In genomic region chr2:174794851-174795374, GRCh38 we compare ENCODE assay signal across 19 cellular contexts. TPM values are rescaled to one million over a fixed set of nuclear protein-coding genes. Genes with fewer than 3 reads are reported as not detected.
DNase-seq lines count a peak whose midpoint lies in the region; ATAC-seq, FAIRE-seq and TF ChIP-seq lines count a peak whose summit lies in the region.
"Had no signal": no experiment of that assay in that cellular context is flagged by ENCODE, and none has a peak within 500 bp of the region (broad histone marks: within the 10 kb centered on the region; RNA-seq: fewer than 3 reads in every experiment).

No MANE protein-coding gene starts in this region.

- FAIRE-seq in H54 (lab: Jason Lieb, UNC), result no peak
- FAIRE-seq: GM18507 had no signal

- no peaks in the 10 kb centered on the region for H3K36me3 Mint-ChIP-seq in activated T-cell treated with anti-CD3 and anti-CD28 coated beads, Interleukin-2, amount 50 U/mL, for 4 hours (ENCODE audit: insufficient read depth)
- H3K36me3 Mint-ChIP-seq: T-cell had no signal

- no peak for DNase-seq in activated T-cell treated with anti-CD3 and anti-CD28 coated beads, Interleukin-2, amount 50 U/mL, for 4 hours
- DNase-seq in activated T-cell treated with anti-CD3 and anti-CD28 coated beads for 4 hours (no peak), HT1080 (ENCODE audit: low read depth) (peak; percentile 31), choroid plexus epithelial cell (ENCODE audit: low read depth) (peak; percentile 40), H54 (ENCODE audit: insufficient read length, low spot score) (no peak), left lobe of liver (ENCODE audit: low spot score) (no peak)
- DNase-seq: activated naive CD4-positive, alpha-beta T cell; GOT3; KBM-7; left lung; mucosa of descending colon; NCI-H2029 treated with DMSO at 0.1 percent for 48 hours; NCI-H524 treated with DMSO at 0.1 percent for 48 hours; T-cell; uterus had no signal

- no peaks in the 10 kb centered on the region for H3K27me3 ChIP-seq in skeletal muscle satellite cell (ENCODE audit: control insufficient read depth, insufficient read depth, low read length)
- H3K27me3 ChIP-seq: gastroesophageal sphincter, left lung, uterus had no signal

- peak overlapping the region; percentile 43 for H3K4me2 ChIP-seq in skeletal muscle satellite cell (ENCODE audit: low read length)

- peaks cover 6% of the 10 kb centered on the region for H3K36me3 ChIP-seq in skeletal muscle satellite cell (ENCODE audit: insufficient read depth, low read length)
- H3K36me3 ChIP-seq: left lung, uterus had no signal

- no peak for TF ChIP-seq CTCF in choroid plexus epithelial cell (conservative IDR thresholded peaks at IDR 0.05; ENCODE audit: low read depth, low read length)

- H3K9me3 Mint-ChIP-seq in activated T-cell treated with anti-CD3 and anti-CD28 coated beads, Interleukin-2, amount 50 U/mL, for 4 hours, result no peaks in the 10 kb centered on the region
- H3K9me3 Mint-ChIP-seq: T-cell had no signal

- peak overlapping the region; percentile 9 for H3K9ac ChIP-seq in skeletal muscle satellite cell (ENCODE audit: low read depth, low read length)

- H3K4me3 ChIP-seq in choroid plexus epithelial cell (ENCODE audit: low read depth, low read length) (no peak overlapping the region), skeletal muscle satellite cell (ENCODE audit: low read length) (no peak overlapping the region)
- H3K4me3 ChIP-seq: gastroesophageal sphincter, left lung, mucosa of descending colon, uterus had no signal

- peaks cover 27% of the 10 kb centered on the region for H3K4me1 ChIP-seq in skeletal muscle satellite cell (ENCODE audit: control insufficient read depth, insufficient read depth, low read length)
- H3K4me1 ChIP-seq: gastroesophageal sphincter, left lung, uterus had no signal

- no peaks in the 10 kb centered on the region for H3K9me3 ChIP-seq in skeletal muscle satellite cell (replicated peaks; ENCODE audit: low read length)
- H3K9me3 ChIP-seq: gastroesophageal sphincter, left lung, mucosa of descending colon, uterus had no signal

- peaks cover 10% of the 10 kb centered on the region for H3K4me1 Mint-ChIP-seq in activated T-cell treated with anti-CD3 and anti-CD28 coated beads, Interleukin-2, amount 50 U/mL, for 4 hours (ENCODE audit: low read depth)

- ATAC-seq in activated T-cell treated with anti-CD3 and anti-CD28 coated beads, Interleukin-2, amount 50 U/mL, for 4 hours, result peak; percentile 52 to 74
- ATAC-seq in GM21786 (IDR thresholded peaks at IDR 0.05; ENCODE audit: unreplicated experiment), result no peak
- ATAC-seq in left lobe of liver, result no peak
- ATAC-seq: gastroesophageal sphincter, left lung, mucosa of descending colon, T-cell had no signal

- TF ChIP-seq POLR2A in H54 (IDR thresholded peaks at IDR 0.05; ENCODE audit: low read depth, low read length), result no peak

- peaks cover 2% of the 10 kb centered on the region for H3K27me3 Mint-ChIP-seq in activated T-cell treated with anti-CD3 and anti-CD28 coated beads, Interleukin-2, amount 50 U/mL, for 4 hours (ENCODE audit: low read depth)
- H3K27me3 Mint-ChIP-seq: T-cell had no signal

- no peak overlapping the region for H3K4me3 Mint-ChIP-seq in activated T-cell treated with anti-CD3 and anti-CD28 coated beads, Interleukin-2, amount 50 U/mL, for 4 hours
- H3K4me3 Mint-ChIP-seq: T-cell had no signal

RNA-seq across cellular contexts. Expression of gene CHRNA1, which starts 30.6 kb away (rescaled TPM):
- total RNA-seq in activated T-cell treated with anti-CD3 and anti-CD28 coated beads, Interleukin-2, amount 50 U/mL, for 4 hours, result not detected
- 0.10 and 0.66 TPM in 2 replicates for total RNA-seq in HT1080 (2014; rRNA removed; shearing (Covaris generic))
- polyA plus RNA-seq in HT1080 (2015; cell fraction: cytosol; rRNA removed), result not detected in 2 replicates
- not detected in 2 replicates for polyA plus RNA-seq in HT1080 (2015; cell fraction: nucleus; rRNA removed)
- total RNA-seq in skeletal muscle satellite cell (2012; rRNA removed), result 3.5 and 30.6 TPM in 2 replicates
- not detected for total RNA-seq in left lobe of liver
- total RNA-seq: gastroesophageal sphincter, left lung, uterus had no signal

Comparison
In these comparisons a context has a peak if more than half of its experiments do, and no peak if none do; other contexts are left out.
1. ATAC-seq: peak in activated T-cell treated with anti-CD3 and anti-CD28 coated beads, Interleukin-2, amount 50 U/mL, for 4 hours (2 of 2); none in GM21786 (single experiment) and left lobe of liver (single experiment).
2. DNase-seq: peak in HT1080 (single experiment) and choroid plexus epithelial cell (single experiment); none in activated T-cell treated with anti-CD3 and anti-CD28 coated beads, Interleukin-2, amount 50 U/mL, for 4 hours (single experiment), activated T-cell treated with anti-CD3 and anti-CD28 coated beads for 4 hours (single experiment), H54 (single experiment) and left lobe of liver (single experiment).